In the genomic region with DNA sequence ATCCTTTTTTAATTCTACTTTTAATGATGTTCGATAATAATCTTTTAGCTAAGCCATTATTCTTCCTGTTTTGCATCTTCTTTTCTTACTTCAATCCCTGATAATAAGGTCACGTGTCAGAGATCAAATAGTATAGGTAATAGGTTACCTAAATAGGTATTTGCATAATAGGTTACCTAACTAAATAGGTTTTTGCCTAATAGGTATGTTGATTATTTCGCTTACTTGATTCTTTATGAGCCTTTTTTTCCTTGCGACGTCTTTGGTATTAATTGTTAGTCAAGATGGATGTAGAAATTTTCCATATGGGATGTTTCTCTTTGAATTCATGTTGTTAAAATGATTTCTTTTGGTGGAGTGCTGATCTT, we compare ENCODE assay signal across 11 cellular contexts. TPM values are rescaled to one million over a fixed set of nuclear protein-coding genes. Genes with fewer than 3 reads are reported as not detected.
DNase-seq lines count a peak whose midpoint lies in the region; ATAC-seq, FAIRE-seq and TF ChIP-seq lines count a peak whose summit lies in the region.
"Had no signal": no experiment of that assay in that cellular context is flagged by ENCODE, and none has a peak within 500 bp of the region (broad histone marks: within the 10 kb centered on the region; RNA-seq: fewer than 3 reads in every experiment).

No MANE protein-coding gene starts in this region.

- H3K9me3 Mint-ChIP-seq in activated CD4-positive, alpha-beta memory T cell treated with anti-CD3 and anti-CD28 coated beads, Interleukin-2, amount 10 ng/mL, durations not matched to agents 7 days and 5 days: no peaks in the 10 kb centered on the region
- H3K9me3 Mint-ChIP-seq: activated T-cell treated with anti-CD3 and anti-CD28 coated beads, Interleukin-2, amount 50 U/mL, for 4 hours had no signal

- peak; percentile 33 for FAIRE-seq in TTC549 (lab: Jason Lieb, UNC)

- intact Hi-C loops in left ventricle myocardium inferior (cut with micrococcal nuclease): no loop called here
- intact Hi-C loops in heart right ventricle (cut with DNase I): loop anchor here in 3 of 10 donors (5.0 to 10.0 kb wide), 3 partner anchors 76 to 84 kb away; no protein-coding TSS in a partner anchor
- intact Hi-C loops in transverse colon (cut with DNase I; ENCODE audit: low total_unique reads): no loop called here

- no peak overlapping the region for H3K27ac Mint-ChIP-seq in activated CD4-positive, alpha-beta memory T cell treated with anti-CD3 and anti-CD28 coated beads, Interleukin-2, amount 10 ng/mL, durations not matched to agents 7 days and 5 days

- peaks cover 33% of the 10 kb centered on the region for H3K4me1 Mint-ChIP-seq in activated CD4-positive, alpha-beta memory T cell treated with anti-CD3 and anti-CD28 coated beads, Interleukin-2, amount 10 ng/mL, durations not matched to agents 7 days and 5 days

- H3K27me3 Mint-ChIP-seq in activated CD4-positive, alpha-beta memory T cell treated with anti-CD3 and anti-CD28 coated beads, Interleukin-2, amount 10 ng/mL, durations not matched to agents 7 days and 5 days: no peaks in the 10 kb centered on the region

- in situ Hi-C loops in transverse colon (cut with MboI; ENCODE audit: low pct_ligation_motif_present in 1 of 4, low pct_unique_long_range_greater_than_20kb in 1 of 4, low sequenced_read_pairs in 3 of 4): no loop called here

- no peak overlapping the region for H3K9ac ChIP-seq in iPS-18a (ENCODE audit: low read length)

- TF ChIP-seq EP300 in transverse colon (IDR thresholded peaks at IDR 0.05; ENCODE audit: low read depth): no peak

- H3K4me3 ChIP-seq in left ventricle myocardium inferior (peak overlapping the region; percentile 96), heart right ventricle (peak overlapping the region in 1 of 10 donors; percentile 96), iPS-18a (ENCODE audit: low read length) (peak overlapping the region; percentile 83), transverse colon (no peak overlapping the region)

- TF ChIP-seq POLR2A in transverse colon (IDR thresholded peaks at IDR 0.05): no peak

- H3K27ac ChIP-seq in left ventricle myocardium inferior (replicated peaks): peak overlapping the region; percentile 96
- peak overlapping the region in 1 of 10 donors; percentile 3 for H3K27ac ChIP-seq in heart right ventricle
- H3K27ac ChIP-seq in iPS-18a (ENCODE audit: low read length): no peak overlapping the region
- H3K27ac ChIP-seq in transverse colon: peak overlapping the region; percentile 89 to 100 (median 96)

- H3K9me3 ChIP-seq in left ventricle myocardium inferior (replicated peaks) (no peaks in the 10 kb centered on the region), heart right ventricle (no peaks in the 10 kb centered on the region), iPS-18a (ENCODE audit: control insufficient read depth, low read depth, low read length) (no peaks in the 10 kb centered on the region), transverse colon (no peaks in the 10 kb centered on the region)
- H3K9me3 ChIP-seq: suprapubic skin had no signal

- no peak for DNase-seq in left ventricle myocardium inferior
- no peak for DNase-seq in heart right ventricle
- DNase-seq in transverse colon: no peak
- DNase-seq in activated CD4-positive, alpha-beta memory T cell treated with anti-CD3 and anti-CD28 coated beads, Interleukin-2, amount 10 ng/mL, durations not matched to agents 7 days and 5 days: no peak
- DNase-seq: activated T-cell treated with anti-CD3 and anti-CD28 coated beads, Interleukin-2, amount 50 U/mL, for 4 hours had no signal

- WGBS in heart right ventricle, 2 donors: 90% methylated on average over 5 of the region's 5 CpGs
- WGBS in transverse colon (ENCODE audit: low coverage in 1 of 2), 2 donors: 73 to 75% methylated on average over 5 of the region's 5 CpGs

- H3K4me1 ChIP-seq in left ventricle myocardium inferior (peaks cover 59% of the 10 kb centered on the region), heart right ventricle (peaks cover 0 to 51% (median 42%) of the 10 kb centered on the region in 9 donors), iPS-18a (ENCODE audit: control insufficient read depth, low read depth, low read length) (peaks cover 20% of the 10 kb centered on the region), transverse colon (peaks cover 21 to 43% (median 35%) of the 10 kb centered on the region in 4 donors)

- H3K36me3 ChIP-seq in left ventricle myocardium inferior: peaks cover 8% of the 10 kb centered on the region
- H3K36me3 ChIP-seq in heart right ventricle: peaks cover 0 to 14% (median 0%) of the 10 kb centered on the region in 9 donors
- H3K36me3 ChIP-seq in iPS-18a (ENCODE audit: control insufficient read depth, low read depth, low read length): peaks cover 9% of the 10 kb centered on the region
- peaks cover 0 to 2% (median under 1%) of the 10 kb centered on the region in 4 donors for H3K36me3 ChIP-seq in transverse colon

- CTCF ChIA-PET in activated CD4-positive, alpha-beta memory T cell treated with anti-CD3 and anti-CD28 coated beads, Interleukin-2, amount 10 ng/mL, durations not matched to agents 7 days and 5 days (lab: Charles Lee): interaction anchor here (0.8 to 2.9 kb wide), 7 partner anchors 9 to 174 kb away, joined by 3 to 11 read pairs (median 4); a partner anchor contains a TSS

- no peak overlapping the region for H3K4me3 Mint-ChIP-seq in activated CD4-positive, alpha-beta memory T cell treated with anti-CD3 and anti-CD28 coated beads, Interleukin-2, amount 10 ng/mL, durations not matched to agents 7 days and 5 days
- H3K4me3 Mint-ChIP-seq: activated T-cell treated with anti-CD3 and anti-CD28 coated beads, Interleukin-2, amount 50 U/mL, for 4 hours had no signal

- POLR2A ChIA-PET in activated CD4-positive, alpha-beta memory T cell treated with anti-CD3 and anti-CD28 coated beads, Interleukin-2, amount 10 ng/mL, durations not matched to agents 7 days and 5 days (lab: Charles Lee): interaction anchor here (0.7 to 3.5 kb wide), 5 partner anchors 9 to 170 kb away, joined by 3 to 25 read pairs (median 4); a partner anchor contains a TSS

- no peaks in the 10 kb centered on the region for H3K27me3 ChIP-seq in left ventricle myocardium inferior (ENCODE audit: low read depth)
- H3K27me3 ChIP-seq in heart right ventricle: no peaks in the 10 kb centered on the region
- H3K27me3 ChIP-seq in iPS-18a (ENCODE audit: control insufficient read depth, insufficient read depth, low read length): no peaks in the 10 kb centered on the region
- no peaks in the 10 kb centered on the region for H3K27me3 ChIP-seq in transverse colon
- H3K27me3 ChIP-seq: suprapubic skin had no signal

- ATAC-seq in heart right ventricle (no peak), GM19467 (IDR thresholded peaks at IDR 0.05; ENCODE audit: unreplicated experiment) (no peak), HG02981 (IDR thresholded peaks at IDR 0.05; ENCODE audit: unreplicated experiment) (no peak)
- ATAC-seq: activated T-cell treated with anti-CD3 and anti-CD28 coated beads, Interleukin-2, amount 50 U/mL, for 4 hours; left lobe of liver had no signal

- peaks cover 28% of the 10 kb centered on the region for H3K36me3 Mint-ChIP-seq in activated CD4-positive, alpha-beta memory T cell treated with anti-CD3 and anti-CD28 coated beads, Interleukin-2, amount 10 ng/mL, durations not matched to agents 7 days and 5 days (ENCODE audit: low read depth)

- TF ChIP-seq CTCF in left ventricle myocardium inferior (IDR thresholded peaks at IDR 0.05; ENCODE audit: borderline replicate concordance) (no peak), heart right ventricle (IDR thresholded peaks at IDR 0.05) (no peak), transverse colon (IDR thresholded peaks at IDR 0.05) (no peak)

RNA-seq across cellular contexts. Expression of a gene that starts 2.5 kb away (rescaled TPM):
- 30.2 TPM for total RNA-seq in left ventricle myocardium inferior
- 10 to 100 TPM; 27.6 to 40.0 (median 35.0) TPM for total RNA-seq in heart right ventricle
- 10 to 100 TPM; 21.0 to 25.5 TPM for polyA plus RNA-seq in heart right ventricle
- total RNA-seq in transverse colon: 10 to 100 TPM; 11.2 to 22.1 (median 16.9) TPM
- 10 to 100 TPM; 28.2 to 34.3 TPM for total RNA-seq in activated CD4-positive, alpha-beta memory T cell treated with anti-CD3 and anti-CD28 coated beads, Interleukin-2, amount 10 ng/mL, durations not matched to agents 7 days and 5 days

RNA-seq across cellular contexts. Expression of a gene that starts 2.9 kb away (rescaled TPM):
- total RNA-seq in left ventricle myocardium inferior (15.7 TPM), heart right ventricle (10 to 100 TPM; 12.2 to 21.5 (median 15.5) TPM), transverse colon (10 to 100 TPM in 3 of 4 donors, 1 to 10 TPM in 1; 9.2 to 52.0 (median 34.0) TPM)
- polyA plus RNA-seq in heart right ventricle: 10 to 100 TPM in 1 of 2 donors, 1 to 10 TPM in 1; 4.8 to 17.8 TPM
- total RNA-seq in activated CD4-positive, alpha-beta memory T cell treated with anti-CD3 and anti-CD28 coated beads, Interleukin-2, amount 10 ng/mL, durations not matched to agents 7 days and 5 days: 10 to 100 TPM; 54.1 to 56.1 TPM

RNA-seq across cellular contexts. Expression of a gene that starts 36.3 kb away (rescaled TPM):
- total RNA-seq in left ventricle myocardium inferior: 17.2 TPM
- total RNA-seq in heart right ventricle: 10 to 100 TPM in 9 of 10 donors, 1 to 10 TPM in 1; 9.0 to 24.2 (median 20.0) TPM
- polyA plus RNA-seq in heart right ventricle: 10 to 100 TPM; 15.5 to 42.9 TPM
- 10 to 100 TPM; 16.8 to 59.1 (median 23.9) TPM for total RNA-seq in transverse colon
- total RNA-seq in activated CD4-positive, alpha-beta memory T cell treated with anti-CD3 and anti-CD28 coated beads, Interleukin-2, amount 10 ng/mL, durations not matched to agents 7 days and 5 days: 10 to 100 TPM; 22.3 to 25.0 TPM

Comparison
In these comparisons a context has a peak if more than half of its experiments do, and no peak if none do; other contexts are left out.
1. H3K4me3 ChIP-seq: peak in left ventricle myocardium inferior (single experiment) and iPS-18a (single experiment); none in transverse colon (0 of 4).